15 cellular contexts compared by ENCODE assay signal in the genomic region with DNA sequence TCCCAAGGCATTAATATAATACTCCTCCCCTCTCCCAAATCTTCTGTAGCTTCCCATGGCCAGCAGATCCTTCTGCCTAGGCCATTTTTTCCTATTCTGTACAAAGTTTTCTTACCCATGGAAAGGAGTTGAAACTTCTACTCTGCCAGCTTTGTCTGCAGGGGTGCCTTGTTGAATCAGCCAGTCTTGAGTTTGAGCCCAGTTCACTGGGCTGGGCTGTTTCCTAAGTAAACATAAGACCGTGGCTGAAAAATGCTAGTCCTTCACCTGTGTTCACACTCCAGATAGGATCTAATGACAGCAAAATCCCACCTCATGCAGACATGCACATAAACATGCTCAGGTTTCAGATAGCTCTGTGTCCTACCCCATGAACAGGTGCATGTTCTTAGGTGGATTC. TPM values are rescaled to one million over a fixed set of nuclear protein-coding genes. Genes with fewer than 3 reads are reported as not detected.
"Had no signal": no experiment of that assay in that cellular context is flagged by ENCODE, and none has a peak within 500 bp of the region (broad histone marks: within the 10 kb centered on the region; RNA-seq: fewer than 3 reads in every experiment).

No MANE protein-coding gene starts in this region.

- H3K27ac ChIP-seq: neutrophil, right atrium auricular region, skin epidermis, tibial nerve, VCaP had no signal

- H3K4me1 Mint-ChIP-seq: brain had no signal

- H3K27ac Mint-ChIP-seq: activated T-helper 1 cell treated with anti-CD3 and anti-CD28 coated beads, Interleukin-12 subunit alpha, Interleukin-12 subunit beta, Interleukin-2, Interleukin-4 antibody, amounts not matched to agents 30 ng/mL and 10 ng/mL and 1 ng/mL, durations not matched to agents 14 hours and 24 hours and 36 hours; brain; naive B cell had no signal

- H3K36me3 Mint-ChIP-seq: brain had no signal

- DNase-seq: activated naive CD4-positive, alpha-beta T cell; effector memory CD4-positive, alpha-beta T cell; hippocampal formation; kidney glomerular epithelial cell; naive B cell; T1000 had no signal

- H3K4me3 ChIP-seq: lung, right atrium auricular region, skin epidermis, tibial nerve had no signal

- H3K27me3 ChIP-seq: neutrophil, right atrium auricular region, tibial nerve had no signal

- H3K4me3 Mint-ChIP-seq: activated T-helper 1 cell treated with anti-CD3 and anti-CD28 coated beads, Interleukin-12 subunit alpha, Interleukin-12 subunit beta, Interleukin-2, Interleukin-4 antibody, amounts not matched to agents 30 ng/mL and 10 ng/mL and 1 ng/mL, durations not matched to agents 14 hours and 24 hours and 36 hours; brain; naive B cell had no signal

- H3K36me3 ChIP-seq: neutrophil, right atrium auricular region, tibial nerve had no signal

- H3K9me3 ChIP-seq: neutrophil had no signal

- H3K4me1 ChIP-seq: right atrium auricular region, tibial nerve had no signal

RNA-seq across cellular contexts. Expression of gene TEX48, which starts 10.4 kb away (rescaled TPM):
- total RNA-seq: lung, posterior vena cava, right atrium auricular region, tibial nerve had no signal
- polyA plus RNA-seq: lung had no signal

RNA-seq across cellular contexts. Expression of gene TEX53, which starts 14.0 kb away (rescaled TPM):
- total RNA-seq: activated T-helper 1 cell treated with anti-CD3 and anti-CD28 coated beads, Interleukin-12 subunit alpha, Interleukin-12 subunit beta, Interleukin-2, Interleukin-4 antibody, amounts not matched to agents 30 ng/mL and 10 ng/mL and 1 ng/mL, durations not matched to agents 14 hours and 24 hours and 36 hours; lung; posterior vena cava; right atrium auricular region; tibial nerve had no signal
- polyA plus RNA-seq: lung had no signal
